In the genomic region with DNA sequence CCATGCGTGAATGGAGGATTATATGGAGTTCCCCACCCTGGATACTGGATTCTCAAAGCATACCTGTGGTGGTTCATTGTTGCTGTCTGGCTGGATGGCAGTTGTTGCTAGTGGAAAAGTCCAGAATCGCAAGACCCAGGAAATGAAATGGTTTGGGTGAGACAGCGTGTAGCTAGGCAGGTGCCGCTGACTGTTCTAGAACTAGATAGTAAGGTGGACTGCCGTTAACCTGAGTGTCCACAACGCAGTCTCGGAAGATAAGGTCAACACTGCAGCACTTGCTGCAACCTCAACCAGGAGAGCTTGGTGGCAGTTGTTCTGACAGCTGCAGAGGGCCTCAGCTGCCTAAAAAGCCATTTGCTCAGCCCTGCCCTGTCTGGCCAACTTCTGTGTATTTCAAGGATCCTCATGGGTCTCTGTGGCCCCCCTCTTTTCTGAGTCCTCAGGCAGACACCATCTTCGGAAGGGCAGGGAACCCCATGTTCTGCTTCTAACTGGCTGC, we compare ENCODE assay signal across 8 cellular contexts. TPM values are rescaled to one million over a fixed set of nuclear protein-coding genes. Genes with fewer than 3 reads are reported as not detected.
DNase-seq lines count a peak whose midpoint lies in the region; ATAC-seq and TF ChIP-seq lines count a peak whose summit lies in the region.

No MANE protein-coding gene starts in this region.

- H3K27me3 Mint-ChIP-seq in activated T-cell treated with anti-CD3 and anti-CD28 coated beads, Interleukin-2, amount 50 U/mL, for 72 hours (ENCODE audit: low read depth): no peaks in the 10 kb centered on the region
- H3K27me3 Mint-ChIP-seq in activated T-cell treated with anti-CD3 and anti-CD28 coated beads, Interleukin-2, amount 50 U/mL, for 4 hours (ENCODE audit: low read depth): no peaks in the 10 kb centered on the region
- H3K27me3 Mint-ChIP-seq in naive B cell: no peaks in the 10 kb centered on the region

- ATAC-seq in activated T-cell treated with anti-CD3 and anti-CD28 coated beads, Interleukin-2, amount 50 U/mL, for 72 hours (replicated peaks in 1 of 2): no peak
- ATAC-seq in activated T-cell treated with anti-CD3 and anti-CD28 coated beads, Interleukin-2, amount 50 U/mL, for 4 hours: no peak
- ATAC-seq in naive B cell (ENCODE audit: low read depth in 2 of 2) (no peak), upper lobe of right lung (no peak), HG03196 (IDR thresholded peaks at IDR 0.05; ENCODE audit: unreplicated experiment) (no peak)

- no peaks in the 10 kb centered on the region for H3K9me3 ChIP-seq in upper lobe of right lung

- no peak overlapping the region for H3K4me3 ChIP-seq in brain microvascular endothelial cell (ENCODE audit: low read depth, low read length)
- no peak overlapping the region for H3K4me3 ChIP-seq in upper lobe of right lung

- in situ Hi-C loops in brain microvascular endothelial cell (cut with HindIII; ENCODE audit: low pct_ligation_motif_present, low sequenced_read_pairs): no loop called here

- H3K27me3 ChIP-seq in brain microvascular endothelial cell (replicated peaks) (no peaks in the 10 kb centered on the region), upper lobe of right lung (no peaks in the 10 kb centered on the region)

- TF ChIP-seq CTCF in brain microvascular endothelial cell (IDR thresholded peaks at IDR 0.05; ENCODE audit: low read depth, low read length, missing control alignments): no peak
- TF ChIP-seq CTCF in upper lobe of right lung (IDR thresholded peaks at IDR 0.05): no peak

- H3K27ac Mint-ChIP-seq in activated T-cell treated with anti-CD3 and anti-CD28 coated beads, Interleukin-2, amount 50 U/mL, for 72 hours: no peak overlapping the region
- peak overlapping the region in 5 of 6 donors; percentile 48 to 84 (median 69) for H3K27ac Mint-ChIP-seq in naive B cell

- H3K27ac ChIP-seq in brain microvascular endothelial cell: peak overlapping the region; percentile 99
- H3K27ac ChIP-seq in upper lobe of right lung: peak overlapping the region; percentile 96

- H3K9me3 Mint-ChIP-seq in activated T-cell treated with anti-CD3 and anti-CD28 coated beads, Interleukin-2, amount 50 U/mL, for 72 hours: no peaks in the 10 kb centered on the region
- H3K9me3 Mint-ChIP-seq in activated T-cell treated with anti-CD3 and anti-CD28 coated beads, Interleukin-2, amount 50 U/mL, for 4 hours: no peaks in the 10 kb centered on the region
- no peaks in the 10 kb centered on the region for H3K9me3 Mint-ChIP-seq in naive B cell

- no peaks in the 10 kb centered on the region for H3K36me3 Mint-ChIP-seq in activated T-cell treated with anti-CD3 and anti-CD28 coated beads, Interleukin-2, amount 50 U/mL, for 72 hours (ENCODE audit: insufficient read depth in 2 of 2)
- no peaks in the 10 kb centered on the region for H3K36me3 Mint-ChIP-seq in activated T-cell treated with anti-CD3 and anti-CD28 coated beads, Interleukin-2, amount 50 U/mL, for 4 hours (ENCODE audit: insufficient read depth)
- H3K36me3 Mint-ChIP-seq in naive B cell: no peaks in the 10 kb centered on the region

- H3K4me3 Mint-ChIP-seq in activated T-cell treated with anti-CD3 and anti-CD28 coated beads, Interleukin-2, amount 50 U/mL, for 72 hours: peak overlapping the region; percentile 63 to 72
- no peak overlapping the region for H3K4me3 Mint-ChIP-seq in activated T-cell treated with anti-CD3 and anti-CD28 coated beads, Interleukin-2, amount 50 U/mL, for 4 hours
- H3K4me3 Mint-ChIP-seq in naive B cell: peak overlapping the region in 5 of 8 donors; percentile 49 to 88 (median 72)

- intact Hi-C loops in upper lobe of right lung (cut with DNase I): no loop called here

- H3K4me1 Mint-ChIP-seq in activated T-cell treated with anti-CD3 and anti-CD28 coated beads, Interleukin-2, amount 50 U/mL, for 72 hours (ENCODE audit: low read depth): peaks cover 80% of the 10 kb centered on the region
- H3K4me1 Mint-ChIP-seq in activated T-cell treated with anti-CD3 and anti-CD28 coated beads, Interleukin-2, amount 50 U/mL, for 4 hours (ENCODE audit: low read depth): peaks cover 68% of the 10 kb centered on the region
- peaks cover 20 to 53% (median 30%) of the 10 kb centered on the region in 3 donors for H3K4me1 Mint-ChIP-seq in naive B cell

- H3K36me3 ChIP-seq in brain microvascular endothelial cell (replicated peaks) (no peaks in the 10 kb centered on the region), upper lobe of right lung (no peaks in the 10 kb centered on the region)

- no peak for DNase-seq in activated T-cell treated with anti-CD3 and anti-CD28 coated beads, Interleukin-2, amount 50 U/mL, for 72 hours
- no peak for DNase-seq in activated T-cell treated with anti-CD3 and anti-CD28 coated beads, Interleukin-2, amount 50 U/mL, for 4 hours
- DNase-seq in brain microvascular endothelial cell (no peak), naive B cell (no peak), upper lobe of right lung (no peak), SW 1271 (lab: John Stamatoyannopoulos, UW) (no peak)
- no peak for DNase-seq in stimulated activated naive CD4-positive, alpha-beta T cell treated with Interleukin-2 at 50 U/mL for 16 hours (lab: John Stamatoyannopoulos, UW)

- H3K4me1 ChIP-seq in upper lobe of right lung: peaks cover 81% of the 10 kb centered on the region

RNA-seq across cellular contexts. Expression of gene IRF2BPL, which starts 15.5 kb away (rescaled TPM):
- 10 to 100 TPM; 55.6 to 58.0 TPM for total RNA-seq in activated T-cell treated with anti-CD3 and anti-CD28 coated beads, Interleukin-2, amount 50 U/mL, for 72 hours
- total RNA-seq in activated T-cell treated with anti-CD3 and anti-CD28 coated beads, Interleukin-2, amount 50 U/mL, for 4 hours: 10 to 100 TPM; 29.5 to 37.1 (median 32.7) TPM
- 1 to 10 TPM; 1.7 to 4.6 (median 3.2) TPM for polyA plus RNA-seq in naive B cell (ENCODE audit: low read depth in 6 of 6)
- 50.6 TPM for total RNA-seq in upper lobe of right lung

RNA-seq across cellular contexts. Expression of gene CIPC, which starts 54.0 kb away (rescaled TPM):
- 1 to 10 TPM; 5.1 to 6.4 TPM for total RNA-seq in activated T-cell treated with anti-CD3 and anti-CD28 coated beads, Interleukin-2, amount 50 U/mL, for 72 hours
- 10 to 100 TPM in 1 of 3 donors, 1 to 10 TPM in 2; 9.0 to 10.2 (median 9.4) TPM for total RNA-seq in activated T-cell treated with anti-CD3 and anti-CD28 coated beads, Interleukin-2, amount 50 U/mL, for 4 hours
- 10 to 100 TPM in 4 of 6 donors, 1 to 10 TPM in 2; 7.8 to 16.3 (median 12.7) TPM for polyA plus RNA-seq in naive B cell (ENCODE audit: low read depth in 6 of 6)
- 24.9 TPM for total RNA-seq in upper lobe of right lung
